ENCODE assay signal across 1 cellular context in genomic region chr10:28302012-28302667, GRCh38.
TF ChIP-seq lines count a peak whose summit lies in the region.

No MANE protein-coding gene starts in this region.

TF ChIP-seq in GM23338, 12 proteins besides CTCF, POLR2A, EP300 and RAD21 (continued from another document):
- no peak for TF ChIP-seq ZNF462 (CRISPR knock-in tag; IDR thresholded peaks at IDR 0.05)
- TF ChIP-seq ETS1 (IDR thresholded peaks at IDR 0.05), result no peak
TF ChIP-seq in GM23338: peak in this region for 0.
